Comparison of ENCODE assay signal across 8 cellular contexts in genomic region chr2:173448938-173449471, GRCh38.
DNase-seq lines count a peak whose midpoint lies in the region; ATAC-seq and TF ChIP-seq lines count a peak whose summit lies in the region.

No MANE protein-coding gene starts in this region.

- no peaks in the 10 kb centered on the region for H3K36me3 ChIP-seq in ACC112 (ENCODE audit: insufficient read depth, low read length)
- H3K36me3 ChIP-seq in SK-N-SH (replicated peaks in 1 of 2; ENCODE audit: control insufficient read depth in 1 of 2, insufficient read depth in 2 of 2, low read length in 1 of 2) = no peaks in the 10 kb centered on the region
- no peaks in the 10 kb centered on the region for H3K36me3 ChIP-seq in adipocyte (ENCODE audit: control insufficient read depth, insufficient read depth, low read length, severe bottlenecking)

- H3K4me3 ChIP-seq in ACC112 (ENCODE audit: low read depth, low read length) (peak overlapping the region; percentile 66), SK-N-SH (ENCODE audit: low read depth in 2 of 2, low read length in 1 of 2) (peak overlapping the region; percentile 43 to 55), adipocyte (ENCODE audit: low read length) (peak overlapping the region; percentile 77), retinal pigment epithelial cell (ENCODE audit: low read length) (peak overlapping the region; percentile 32)

- no peaks in the 10 kb centered on the region for H3F3A ChIP-seq in SK-N-SH (replicated peaks; ENCODE audit: insufficient read depth)

- H2AFZ ChIP-seq in ACC112 (ENCODE audit: low read length, unreplicated experiment) (peak overlapping the region; percentile 70), SK-N-SH (ENCODE audit: low read depth) (peak overlapping the region; percentile 93; the same call in 1 of the 2 replicates)

- peaks cover 15% of the 10 kb centered on the region; the same call in 1 of the 2 replicates for H3K27me3 ChIP-seq in ACC112 (ENCODE audit: insufficient read depth, low read length)
- no peaks in the 10 kb centered on the region for H3K27me3 ChIP-seq in SK-N-SH (ENCODE audit: insufficient read depth)
- H3K27me3 ChIP-seq in adipocyte (replicated peaks; ENCODE audit: control insufficient read depth, insufficient read depth, low read length) = no peaks in the 10 kb centered on the region

- peak; percentile 72 for TF ChIP-seq RAD21 in SK-N-SH (IDR thresholded peaks at IDR 0.05; ENCODE audit: low read length)

- ATAC-seq in left ventricle myocardium superior (peak; percentile 98), GM19023 (IDR thresholded peaks at IDR 0.05; ENCODE audit: unreplicated experiment) (no peak)

- no peaks in the 10 kb centered on the region for H3K79me2 ChIP-seq in ACC112 (ENCODE audit: control insufficient read depth, insufficient read depth, low read length, unreplicated experiment)
- no peaks in the 10 kb centered on the region for H3K79me2 ChIP-seq in SK-N-SH (ENCODE audit: insufficient read depth)

- no peak overlapping the region; the same call in 1 of the 2 replicates for H3K4me2 ChIP-seq in SK-N-SH

- no peak overlapping the region for H3K9ac ChIP-seq in SK-N-SH
- peak overlapping the region; percentile 83 for H3K9ac ChIP-seq in adipocyte (ENCODE audit: low read length)

- H3K27ac ChIP-seq in ACC112 (ENCODE audit: low read depth, low read length) = no peak overlapping the region
- H3K27ac ChIP-seq in SK-N-SH (ENCODE audit: low read depth in 2 of 2, low read length in 1 of 2) = peak overlapping the region in 1 of 2 experiments; percentile 73; a peak in 2 of 4 replicates

- DNase-seq in Kasumi-1 (lab: John Stamatoyannopoulos, UW) (peak; percentile 91 to 94), SK-N-SH (peak; percentile 77), adipocyte (ENCODE audit: low read depth) (peak; percentile 94), left ventricle myocardium superior (peak; percentile 85), retinal pigment epithelial cell (ENCODE audit: low read depth) (no peak)

- TF ChIP-seq POLR2A in GM19099 (IDR thresholded peaks at IDR 0.05; ENCODE audit: extremely low read depth, insufficient read length, low read depth) = peak; percentile 23

- peaks cover 3% of the 10 kb centered on the region for H3K4me1 ChIP-seq in ACC112 (ENCODE audit: control insufficient read depth, insufficient read depth, low read length, unreplicated experiment)
- peaks cover 0 to 3% of the 10 kb centered on the region in 2 experiments; a peak in 1 of 4 replicates for H3K4me1 ChIP-seq in SK-N-SH (ENCODE audit: control insufficient read depth in 1 of 2, insufficient read depth in 2 of 2, low read depth in 1 of 2, low read length in 1 of 2)
- no peaks in the 10 kb centered on the region for H3K4me1 ChIP-seq in adipocyte (ENCODE audit: control insufficient read depth, insufficient read depth, low read length)

- no peaks in the 10 kb centered on the region for H3K9me2 ChIP-seq in SK-N-SH

- POLR2A ChIA-PET in SK-N-SH (lab: Yijun Ruan, JAX) = interaction anchor here (0.6 to 1.3 kb wide), 3 partner anchors 13 to 352 kb away, joined by 3 to 4 read pairs (median 3); no protein-coding TSS in a partner anchor

- intact Hi-C loops in left ventricle myocardium superior (cut with micrococcal nuclease) = no loop called here

- H3K9me3 ChIP-seq in SK-N-SH = no peaks in the 10 kb centered on the region
- no peaks in the 10 kb centered on the region for H3K9me3 ChIP-seq in adipocyte (ENCODE audit: control insufficient read depth, low read length)

- no peak for TF ChIP-seq EP300 in SK-N-SH (IDR thresholded peaks at IDR 0.05; ENCODE audit: borderline replicate concordance in 1 of 2, low read depth in 1 of 2, low read length in 1 of 2)

- H4K20me1 ChIP-seq in SK-N-SH (ENCODE audit: insufficient read depth) = no peaks in the 10 kb centered on the region

- CTCF ChIA-PET in SK-N-SH (lab: Yijun Ruan, JAX) = interaction anchor here (0.5 to 4.8 kb wide), 36 partner anchors 8 to 940 kb away, joined by 3 to 63 read pairs (median 4); no protein-coding TSS in a partner anchor

- 19% methylated on average over 16 of the region's 17 CpGs for WGBS in SK-N-SH (ENCODE audit: low lambda C conversion rate)

- TF ChIP-seq CTCF in SK-N-SH (IDR thresholded peaks at IDR 0.05) (peak; percentile 73), retinal pigment epithelial cell (conservative IDR thresholded peaks at IDR 0.05; ENCODE audit: low read depth, low read length) (peak; percentile 79)

TF ChIP-seq in SK-N-SH, 30 proteins besides CTCF, POLR2A, EP300 and RAD21:
- 0 out of 2 replicates have a peak, but pooled peaks have one; percentile 36 for TF ChIP-seq MXI1 (IDR thresholded peaks at IDR 0.05; ENCODE audit: low read depth, low read length)
- TF ChIP-seq RCOR1 (IDR thresholded peaks at IDR 0.05; ENCODE audit: low read length) = peak; percentile 30; the same call in 1 of the 2 replicates
- 0 out of 2 replicates have a peak, but pooled peaks have one; percentile 36 for TF ChIP-seq ELF1 (IDR thresholded peaks at IDR 0.05)
- TF ChIP-seq, protein P1, sequence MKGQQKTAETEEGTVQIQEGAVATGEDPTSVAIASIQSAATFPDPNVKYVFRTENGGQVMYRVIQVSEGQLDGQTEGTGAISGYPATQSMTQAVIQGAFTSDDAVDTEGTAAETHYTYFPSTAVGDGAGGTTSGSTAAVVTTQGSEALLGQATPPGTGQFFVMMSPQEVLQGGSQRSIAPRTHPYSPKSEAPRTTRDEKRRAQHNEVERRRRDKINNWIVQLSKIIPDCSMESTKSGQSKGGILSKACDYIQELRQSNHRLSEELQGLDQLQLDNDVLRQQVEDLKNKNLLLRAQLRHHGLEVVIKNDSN (IDR thresholded peaks at IDR 0.05; ENCODE audit: borderline replicate concordance, low read depth) = no peak
- peak; percentile 64 for TF ChIP-seq GABPA (IDR thresholded peaks at IDR 0.05; ENCODE audit: low read depth)
- no peak for TF ChIP-seq GATA2 (CRISPR knock-in tag; IDR thresholded peaks at IDR 0.05)
- TF ChIP-seq FOXJ3 (CRISPR knock-in tag; IDR thresholded peaks at IDR 0.05) = no peak
- TF ChIP-seq MEF2A (IDR thresholded peaks at IDR 0.05; ENCODE audit: borderline replicate concordance, low read depth) = no peak
- 0 out of 2 replicates have a peak, but pooled peaks have one; percentile 16 for TF ChIP-seq TAF1 (IDR thresholded peaks at IDR 0.05; ENCODE audit: borderline replicate concordance, low read depth, low read length)
- peak; percentile 76 for TF ChIP-seq SMC3 (IDR thresholded peaks at IDR 0.05; ENCODE audit: low read depth, low read length)
